Comparison of ENCODE assay signal across 11 cellular contexts in genomic region chr1:203592156-203592555, GRCh38. TPM values are rescaled to one million over a fixed set of nuclear protein-coding genes. Genes with fewer than 3 reads are reported as not detected.
DNase-seq lines count a peak whose midpoint lies in the region; ATAC-seq and TF ChIP-seq lines count a peak whose summit lies in the region.
"Had no signal": no experiment of that assay in that cellular context is flagged by ENCODE, and none has a peak within 500 bp of the region (broad histone marks: within the 10 kb centered on the region; RNA-seq: fewer than 3 reads in every experiment).

No MANE protein-coding gene starts in this region.

- H3K36me3 Mint-ChIP-seq in neural crest cell (ENCODE audit: low read depth) = no peaks in the 10 kb centered on the region
- H3K36me3 Mint-ChIP-seq in chondrocyte (ENCODE audit: low read depth) = no peaks in the 10 kb centered on the region
- peaks cover 3% of the 10 kb centered on the region for H3K36me3 Mint-ChIP-seq in T-helper 17 cell (ENCODE audit: low read depth)

- H3K9me3 ChIP-seq in A673 (ENCODE audit: low read depth, low read length, poor library complexity, severe bottlenecking) (no peaks in the 10 kb centered on the region), esophagus muscularis mucosa (no peaks in the 10 kb centered on the region), T-helper 17 cell (ENCODE audit: control insufficient read depth, low read length, poor library complexity, severe bottlenecking) (no peaks in the 10 kb centered on the region)

- no peaks in the 10 kb centered on the region for H3K27me3 ChIP-seq in A673 (replicated peaks; ENCODE audit: insufficient read depth, low read depth, low read length, poor library complexity)
- H3K27me3 ChIP-seq in esophagus muscularis mucosa = no peaks in the 10 kb centered on the region

- H3K27ac Mint-ChIP-seq in neural crest cell (ENCODE audit: unreplicated experiment) (peak overlapping the region; percentile 94), chondrocyte (ENCODE audit: unreplicated experiment) (no peak overlapping the region), T-helper 17 cell (no peak overlapping the region)

- H3K27ac ChIP-seq in A673 (ENCODE audit: low read depth, low read length, poor library complexity, severe bottlenecking) (peak overlapping the region; percentile 23), esophagus muscularis mucosa (replicated peaks in 1 of 4) (peak overlapping the region; percentile 67 to 81 (median 80))

- DNase-seq in A673 (ENCODE audit: low spot score) (peak; percentile 49), HuH-7.5 (ENCODE audit: low spot score) (peak; percentile 50), esophagus muscularis mucosa (ENCODE audit: extremely low spot score) (no peak), neural crest cell (ENCODE audit: low read depth, low spot score) (peak; percentile 36), chondrocyte (ENCODE audit: low spot score) (no peak), GM19240 (ENCODE audit: insufficient read length, low spot score) (no peak), T-helper 17 cell (no peak), NCI-H748 treated with DMSO at 0.1 percent for 48 hours (lab: John Stamatoyannopoulos, UW) (no peak)
- DNase-seq: activated naive CD4-positive, alpha-beta T cell treated with anti-CD3 and anti-CD28 coated beads, Interleukin-2, amount 50 U/mL, for 16 hours; effector memory CD4-positive, alpha-beta T cell; NCI-H187 treated with DMSO at 0.1 percent for 48 hours had no signal

- CTCF ChIA-PET in A673 (lab: Charles Lee) = interaction anchor here (0.6 kb wide), 1 partner anchor 245 kb away, joined by 5 read pairs; no protein-coding TSS in a partner anchor

- ATAC-seq in T-helper 17 cell = no peak

- H3K4me3 Mint-ChIP-seq in neural crest cell (peak overlapping the region; percentile 31), chondrocyte (ENCODE audit: unreplicated experiment) (no peak overlapping the region), T-helper 17 cell (no peak overlapping the region)

- no peaks in the 10 kb centered on the region for H3K36me3 ChIP-seq in A673 (ENCODE audit: insufficient read depth, low read length, poor library complexity, severe bottlenecking)
- H3K36me3 ChIP-seq in esophagus muscularis mucosa = no peaks in the 10 kb centered on the region

- no peaks in the 10 kb centered on the region for H3K27me3 Mint-ChIP-seq in neural crest cell (ENCODE audit: low read depth)
- no peaks in the 10 kb centered on the region for H3K27me3 Mint-ChIP-seq in chondrocyte (ENCODE audit: low read depth)
- peaks cover 12% of the 10 kb centered on the region for H3K27me3 Mint-ChIP-seq in T-helper 17 cell

- TF ChIP-seq POLR2A in esophagus muscularis mucosa (IDR thresholded peaks at IDR 0.05; ENCODE audit: low read depth) = no peak

- H3K4me3 ChIP-seq in A673 (ENCODE audit: low read depth, low read length, poor library complexity, severe bottlenecking) (no peak overlapping the region), esophagus muscularis mucosa (no peak overlapping the region)

- TF ChIP-seq EP300 in esophagus muscularis mucosa (IDR thresholded peaks at IDR 0.05) = no peak

- peaks cover 20% of the 10 kb centered on the region for H3K4me1 ChIP-seq in A673 (ENCODE audit: insufficient read depth, low read length, poor library complexity, severe bottlenecking)
- H3K4me1 ChIP-seq in esophagus muscularis mucosa = peaks cover 21 to 49% (median 34%) of the 10 kb centered on the region in 4 donors

- intact Hi-C loops in A673 (cut with micrococcal nuclease; ENCODE audit: unreplicated experiment) (no loop called here), esophagus muscularis mucosa (cut with DNase I) (no loop called here)

- TF ChIP-seq CTCF in A673 (conservative IDR thresholded peaks at IDR 0.05; ENCODE audit: low read depth, low read length) (no peak), esophagus muscularis mucosa (IDR thresholded peaks at IDR 0.05) (no peak), neural crest cell (conservative IDR thresholded peaks at IDR 0.05) (no peak), chondrocyte (IDR thresholded peaks at IDR 0.05) (no peak)

- WGBS in esophagus muscularis mucosa = 26% methylated on average over 3 of the region's 8 CpGs

- H3K9me3 Mint-ChIP-seq in neural crest cell = no peaks in the 10 kb centered on the region
- H3K9me3 Mint-ChIP-seq in chondrocyte (ENCODE audit: low read depth) = no peaks in the 10 kb centered on the region

- POLR2A ChIA-PET in A673 (lab: Charles Lee; ENCODE audit: low non-redundant PET) = no interaction called here

- H3K4me1 Mint-ChIP-seq in neural crest cell (peaks cover 58% of the 10 kb centered on the region), chondrocyte (ENCODE audit: low read depth) (peaks cover 20% of the 10 kb centered on the region), T-helper 17 cell (peaks cover 16% of the 10 kb centered on the region)

- BruUV-seq in A673 (replicated peaks; lab: Mats Ljungman, UMichigan) = no TSS peak

RNA-seq across cellular contexts. Expression of gene ATP2B4, which starts 34.5 kb away (rescaled TPM):
- total RNA-seq in A673 (2021) (16.1 and 19.5 TPM in 2 replicates), esophagus muscularis mucosa (100 to 1,000 TPM; 177 to 395 (median 260) TPM), neural crest cell (23.8 and 24.7 TPM in 2 replicates), chondrocyte (71.4 to 133 TPM (median 130 TPM) in 3 replicates), T-helper 17 cell (10 to 100 TPM; 92.5 to 99.2 TPM)

Comparison
In these comparisons a context has a peak if more than half of its experiments do, and no peak if none do; other contexts are left out.
1. DNase-seq: peak in A673 (single experiment), HuH-7.5 (single experiment) and neural crest cell (single experiment); none in esophagus muscularis mucosa (single experiment), chondrocyte (single experiment), GM19240 (single experiment), T-helper 17 cell (0 of 3) and NCI-H748 treated with DMSO at 0.1 percent for 48 hours (single experiment).